In the genomic region with DNA sequence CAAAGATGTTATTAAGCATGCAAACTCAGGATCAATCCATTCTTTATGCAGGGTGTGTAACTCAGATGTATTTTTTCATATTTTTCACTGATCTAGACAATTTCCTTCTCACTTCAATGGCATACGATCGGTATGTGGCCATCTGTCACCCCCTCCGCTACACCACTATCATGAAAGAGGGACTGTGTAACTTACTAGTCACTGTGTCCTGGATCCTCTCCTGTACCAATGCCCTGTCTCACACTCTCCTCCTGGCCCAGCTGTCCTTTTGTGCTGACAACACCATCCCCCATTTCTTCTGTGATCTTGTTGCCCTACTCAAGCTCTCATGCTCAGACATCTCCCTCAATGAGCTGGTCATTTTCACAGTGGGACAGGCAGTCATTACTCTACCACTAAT, we compare ENCODE assay signal across 38 cellular contexts. TPM values are rescaled to one million over a fixed set of nuclear protein-coding genes. Genes with fewer than 3 reads are reported as not detected.
"Had no signal": no experiment of that assay in that cellular context is flagged by ENCODE, and none has a peak within 500 bp of the region (broad histone marks: within the 10 kb centered on the region; RNA-seq: fewer than 3 reads in every experiment).

No MANE protein-coding gene starts in this region.

- DNase-seq: Karpas-422, Kasumi-1, MG63, MM.1S, MV-4-11, NCI-H1048, NCI-H1092, NCI-H1092 treated with DMSO at 0.1 percent for 48 hours, NCI-H1105, NCI-H1105 treated with DMSO at 0.1 percent for 48 hours, NCI-H1417, NCI-H1417 treated with DMSO at 0.1 percent for 48 hours, NCI-H1436, NCI-H1436 treated with DMSO at 0.1 percent for 48 hours, NCI-H146, NCI-H1694, NCI-H1694 treated with DMSO at 0.1 percent for 48 hours, NCI-H187, NCI-H187 treated with DMSO at 0.1 percent for 48 hours, NCI-H1930, NCI-H2029, NCI-H2029 treated with DMSO at 0.1 percent for 48 hours, NCI-H2081, NCI-H2081 treated with DMSO at 0.1 percent for 48 hours, NCI-H2107, NCI-H2171, NCI-H2171 treated with DMSO at 0.1 percent for 48 hours, NCI-H2227 treated with DMSO at 0.1 percent for 48 hours, NCI-H226, NCI-H345, NCI-H446, NCI-H446 treated with DMSO at 0.1 percent for 48 hours, NCI-H510A, NCI-H510A treated with DMSO at 0.1 percent for 48 hours had no signal

RNA-seq across cellular contexts. Expression of a gene that starts 0.4 kb away (rescaled TPM):
- total RNA-seq: LHCN-M2, MCF 10A, NCI-H460 had no signal

RNA-seq across cellular contexts. Expression of a gene that starts 7.7 kb away (rescaled TPM):
- total RNA-seq: LHCN-M2, M059J, MCF 10A, NCI-H460 had no signal

RNA-seq across cellular contexts. Expression of a gene that starts 8.8 kb away (rescaled TPM):
- total RNA-seq: LHCN-M2, M059J, MCF 10A had no signal

RNA-seq across cellular contexts. Expression of a gene that starts 33.5 kb away (rescaled TPM):
- total RNA-seq: LHCN-M2, M059J, MCF 10A, NCI-H460 had no signal

RNA-seq across cellular contexts. Expression of a gene that starts 41.6 kb away (rescaled TPM):
- total RNA-seq: LHCN-M2, M059J, MCF 10A, NCI-H460 had no signal
